8 cellular contexts compared by ENCODE assay signal in the genomic region with DNA sequence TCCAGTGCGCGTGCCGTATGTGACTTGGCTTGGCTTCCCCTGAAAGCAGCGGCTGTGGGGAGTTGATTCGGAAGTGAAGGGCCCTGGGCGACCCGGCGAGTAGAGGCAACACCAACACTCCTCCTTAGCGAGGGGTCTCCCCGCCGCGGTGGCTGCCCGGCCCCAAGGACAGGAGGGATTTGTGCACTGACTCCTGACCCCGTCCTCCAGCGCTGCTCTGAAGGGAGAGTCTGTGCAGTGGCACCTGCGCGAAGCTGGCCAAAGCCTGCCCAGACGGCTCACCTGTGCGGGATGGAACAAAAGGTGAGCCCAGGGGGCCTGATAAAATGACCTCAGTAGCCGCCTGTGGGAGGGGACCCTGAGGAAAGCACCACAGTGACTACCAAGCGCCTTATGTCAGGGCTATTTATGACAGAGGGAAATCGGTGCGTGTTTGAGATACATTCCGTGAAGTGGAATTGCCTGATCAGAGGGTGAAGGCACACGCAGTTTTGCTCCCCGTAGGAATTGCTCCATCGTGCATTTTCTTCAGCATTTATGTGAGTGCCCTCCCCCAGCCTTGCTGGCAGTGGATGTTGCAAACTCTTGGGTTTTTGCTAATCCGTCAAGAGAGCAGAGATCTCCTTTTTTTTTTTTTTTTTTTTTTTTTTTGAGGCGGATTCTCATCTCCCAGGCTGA. TPM values are rescaled to one million over a fixed set of nuclear protein-coding genes. Genes with fewer than 3 reads are reported as not detected.
DNase-seq lines count a peak whose midpoint lies in the region; ATAC-seq and TF ChIP-seq lines count a peak whose summit lies in the region.
"Not testable (repeated sequence)": the region's sequence is repeated elsewhere in the genome, so short reads cannot be mapped to it uniquely, and the experiment has no call there.

No MANE protein-coding gene starts in this region.

- not testable (repeated sequence) for H3K4me1 Mint-ChIP-seq in activated CD4-positive, alpha-beta T cell treated with anti-CD3 and anti-CD28 coated beads, Interleukin-2, amount 10 ng/mL, durations not matched to agents 7 days and 5 days; effector memory CD8-positive, alpha-beta T cell (ENCODE audit: low read depth in 2 of 2)

- not testable (repeated sequence) for H3K36me3 ChIP-seq in BJ (ENCODE audit: control insufficient read depth, insufficient read depth, low read length)

- H3K27ac Mint-ChIP-seq in activated CD4-positive, alpha-beta T cell treated with anti-CD3 and anti-CD28 coated beads, Interleukin-2, amount 10 ng/mL, durations not matched to agents 7 days and 5 days: not testable (repeated sequence)
- peak overlapping the region in 1 of 2 donors; percentile 44 for H3K27ac Mint-ChIP-seq in effector memory CD8-positive, alpha-beta T cell

- H3K4me3 ChIP-seq in BJ (ENCODE audit: low read depth, low read length) (peak overlapping the region; percentile 60), skeletal muscle cell (ENCODE audit: low read depth, low read length) (peak overlapping the region; percentile 55)

- H3K9me3 Mint-ChIP-seq in activated CD4-positive, alpha-beta T cell treated with anti-CD3 and anti-CD28 coated beads, Interleukin-2, amount 10 ng/mL, durations not matched to agents 7 days and 5 days; effector memory CD8-positive, alpha-beta T cell: not testable (repeated sequence)

- DNase-seq in BJ (ENCODE audit: low read depth) (peak; percentile 1), NCI-H2171 treated with DMSO at 0.1 percent for 48 hours (lab: John Stamatoyannopoulos, UW) (peak; percentile 6)
- not testable (repeated sequence) for DNase-seq in activated CD4-positive, alpha-beta T cell treated with anti-CD3 and anti-CD28 coated beads, Interleukin-2, amount 10 ng/mL, durations not matched to agents 7 days and 5 days; effector memory CD8-positive, alpha-beta T cell; left lobe of liver (ENCODE audit: low spot score); skeletal muscle cell (ENCODE audit: low read depth)

- H3K36me3 Mint-ChIP-seq in activated CD4-positive, alpha-beta T cell treated with anti-CD3 and anti-CD28 coated beads, Interleukin-2, amount 10 ng/mL, durations not matched to agents 7 days and 5 days (ENCODE audit: low read depth); effector memory CD8-positive, alpha-beta T cell (ENCODE audit: insufficient read depth): not testable (repeated sequence)

- not testable (repeated sequence) for H3K27me3 Mint-ChIP-seq in activated CD4-positive, alpha-beta T cell treated with anti-CD3 and anti-CD28 coated beads, Interleukin-2, amount 10 ng/mL, durations not matched to agents 7 days and 5 days; effector memory CD8-positive, alpha-beta T cell

- POLR2A ChIA-PET in BJ (lab: Charles Lee); activated CD4-positive, alpha-beta T cell treated with anti-CD3 and anti-CD28 coated beads, Interleukin-2, amount 10 ng/mL, durations not matched to agents 7 days and 5 days (lab: Charles Lee): not testable (repeated sequence)

- H3K27me3 ChIP-seq in BJ (ENCODE audit: control insufficient read depth, insufficient read depth, low read length): not testable (repeated sequence)

- TF ChIP-seq CTCF in BJ (IDR thresholded peaks at IDR 0.05; ENCODE audit: insufficient read depth, low read depth, low read length): not testable (repeated sequence)

- ATAC-seq in GM19324 (IDR thresholded peaks at IDR 0.05; ENCODE audit: low FRiP score, unreplicated experiment) (peak; percentile 69), HG02973 (IDR thresholded peaks at IDR 0.05; ENCODE audit: unreplicated experiment) (peak; percentile 60), left lobe of liver (peak; percentile 59)
- ATAC-seq in effector memory CD8-positive, alpha-beta T cell (replicated peaks): not testable (repeated sequence)

- H3K4me3 Mint-ChIP-seq in activated CD4-positive, alpha-beta T cell treated with anti-CD3 and anti-CD28 coated beads, Interleukin-2, amount 10 ng/mL, durations not matched to agents 7 days and 5 days: peak overlapping the region; percentile 72
- peak overlapping the region; percentile 50 to 70 for H3K4me3 Mint-ChIP-seq in effector memory CD8-positive, alpha-beta T cell

- CTCF ChIA-PET in BJ (lab: Yijun Ruan, JAX): interaction anchor here (0.6 kb wide), 1 partner anchor 31 kb away, joined by 3 read pairs; no protein-coding TSS in a partner anchor
- CTCF ChIA-PET in activated CD4-positive, alpha-beta T cell treated with anti-CD3 and anti-CD28 coated beads, Interleukin-2, amount 10 ng/mL, durations not matched to agents 7 days and 5 days (lab: Charles Lee): not testable (repeated sequence)

RNA-seq across cellular contexts. Expression of gene CBY3, which starts 22.5 kb away (rescaled TPM):
- polyA plus RNA-seq in BJ (2011; rRNA removed): not detected in 2 replicates
- not detected in 2 replicates for polyA minus RNA-seq in BJ (2011; rRNA and poly(A)+ RNA removed)
- under 1 TPM; 0.35 to 0.44 TPM for total RNA-seq in activated CD4-positive, alpha-beta T cell treated with anti-CD3 and anti-CD28 coated beads, Interleukin-2, amount 10 ng/mL, durations not matched to agents 7 days and 5 days
- total RNA-seq in left lobe of liver: not detected

RNA-seq across cellular contexts. Expression of gene HNRNPH1, which starts 34.8 kb away (rescaled TPM):
- polyA plus RNA-seq in BJ (2011; rRNA removed): 142 and 247 TPM in 2 replicates
- polyA minus RNA-seq in BJ (2011; rRNA and poly(A)+ RNA removed): 293 and 335 TPM in 2 replicates
- 100 to 1,000 TPM; 895 to 954 TPM for total RNA-seq in activated CD4-positive, alpha-beta T cell treated with anti-CD3 and anti-CD28 coated beads, Interleukin-2, amount 10 ng/mL, durations not matched to agents 7 days and 5 days
- 215 TPM for total RNA-seq in left lobe of liver

RNA-seq across cellular contexts. Expression of gene CANX, which starts 40.4 kb away (rescaled TPM):
- 502 and 974 TPM in 2 replicates for polyA plus RNA-seq in BJ (2011; rRNA removed)
- 951 and 994 TPM in 2 replicates for polyA minus RNA-seq in BJ (2011; rRNA and poly(A)+ RNA removed)
- total RNA-seq in activated CD4-positive, alpha-beta T cell treated with anti-CD3 and anti-CD28 coated beads, Interleukin-2, amount 10 ng/mL, durations not matched to agents 7 days and 5 days: 100 to 1,000 TPM; 369 to 418 TPM
- total RNA-seq in left lobe of liver: 501 TPM
